1 cellular context compared by ENCODE assay signal in the genomic region with DNA sequence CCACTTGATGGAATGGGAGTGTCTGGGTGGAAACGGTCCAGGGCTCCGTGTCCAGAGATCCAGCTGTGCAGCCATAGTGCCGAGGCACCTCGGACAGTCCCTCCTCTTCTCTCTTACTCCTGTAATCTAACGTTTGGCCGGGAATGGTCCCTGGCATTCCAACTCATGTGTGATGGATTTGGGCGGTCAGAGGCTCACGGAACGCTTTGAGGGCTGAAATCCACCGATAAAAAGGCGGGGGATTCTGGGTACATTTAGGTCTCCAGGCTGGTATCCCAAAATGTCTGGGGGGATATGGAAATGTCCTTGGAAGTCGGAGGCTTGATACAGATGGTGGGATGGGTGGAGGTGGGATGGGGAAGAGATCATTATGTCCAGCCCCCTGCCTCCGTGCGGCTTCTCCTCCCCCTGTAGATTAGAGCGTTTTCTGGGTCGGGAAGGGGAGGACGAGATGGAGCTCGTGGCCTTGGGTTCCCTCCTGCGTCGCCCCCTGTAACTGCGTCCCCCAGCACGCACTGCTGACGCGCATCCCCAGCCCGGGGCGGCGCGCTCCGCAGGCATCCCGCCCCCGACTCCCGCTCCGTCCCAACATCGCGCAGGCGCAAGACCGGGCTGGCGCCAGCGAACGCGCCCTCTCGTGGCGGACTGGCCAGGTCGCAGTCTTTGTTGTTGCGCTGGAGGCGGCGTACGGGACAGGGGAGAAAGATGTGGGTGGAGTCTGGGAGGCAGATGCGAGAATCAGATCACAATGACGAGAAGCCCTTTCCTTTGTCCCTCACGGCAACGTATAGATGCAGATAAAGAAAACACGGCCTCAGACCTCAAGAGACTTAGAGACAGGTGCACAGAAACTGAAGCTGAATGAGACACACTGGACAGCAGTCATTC.
A peak's percentile ranks its signal among the peaks of the same experiment; 100 is the strongest.
TF ChIP-seq lines count a peak whose summit lies in the region.

No MANE protein-coding gene starts in this region.

TF ChIP-seq in HEK293, 187 proteins besides CTCF, POLR2A, EP300 and RAD21 (continued from another document and continues in another):
- TF ChIP-seq ZSCAN4 (tag by site-specific recombination; IDR thresholded peaks at IDR 0.05) (no peak), GLIS1 (tag by site-specific recombination; IDR thresholded peaks at IDR 0.05) (peak; percentile 89), ZFP3 (tag by site-specific recombination; IDR thresholded peaks at IDR 0.05; ENCODE audit: low read depth) (no peak), ZNF157 (tag by site-specific recombination; IDR thresholded peaks at IDR 0.05) (no peak), FEZF1 (tag by site-specific recombination; IDR thresholded peaks at IDR 0.05) (no peak), ZBTB49 (tag by site-specific recombination; IDR thresholded peaks at IDR 0.05; ENCODE audit: low read depth) (no peak), ZNF211 (tag by site-specific recombination; IDR thresholded peaks at IDR 0.05; ENCODE audit: low read depth) (no peak), ZNF621 (tag by site-specific recombination; IDR thresholded peaks at IDR 0.05) (no peak), BCL11B (tag by site-specific recombination; IDR thresholded peaks at IDR 0.05; ENCODE audit: low read depth) (no peak), ZNF362 (tag by site-specific recombination; IDR thresholded peaks at IDR 0.05) (no peak), MZF1 (tag by site-specific recombination; IDR thresholded peaks at IDR 0.05; ENCODE audit: borderline replicate concordance) (peak; percentile 87), ZNF335 (tag by site-specific recombination; conservative IDR thresholded peaks at IDR 0.05) (peak; percentile 74), ZNF16 (tag by site-specific recombination; IDR thresholded peaks at IDR 0.05; ENCODE audit: low read depth) (no peak), ZNF433 (tag by site-specific recombination; IDR thresholded peaks at IDR 0.05; ENCODE audit: low read depth) (no peak), ZNF555 (tag by site-specific recombination; conservative IDR thresholded peaks at IDR 0.05) (no peak), PRDM10 (tag by site-specific recombination; IDR thresholded peaks at IDR 0.05) (peak; percentile 99), ZNF513 (tag by site-specific recombination; IDR thresholded peaks at IDR 0.05) (no peak), BCL6B (tag by site-specific recombination; IDR thresholded peaks at IDR 0.05) (no peak), ZNF521 (tag by site-specific recombination; IDR thresholded peaks at IDR 0.05) (no peak), ZBTB21 (tag by site-specific recombination; IDR thresholded peaks at IDR 0.05) (peak; percentile 59; the same call in 1 of the 2 replicates), ZNF350 (tag by site-specific recombination; IDR thresholded peaks at IDR 0.05) (no peak), ZNF677 (tag by site-specific recombination; IDR thresholded peaks at IDR 0.05) (no peak), ZNF518A (tag by site-specific recombination; conservative IDR thresholded peaks at IDR 0.05; ENCODE audit: low read depth) (no peak), ZNF175 (tag by site-specific recombination; IDR thresholded peaks at IDR 0.05) (no peak), ZNF585B (tag by site-specific recombination; IDR thresholded peaks at IDR 0.05) (no peak), WT1 (tag by site-specific recombination; IDR thresholded peaks at IDR 0.05) (0 out of 2 replicates have a peak, but pooled peaks have one; percentile 43), ZNF645 (tag by site-specific recombination; IDR thresholded peaks at IDR 0.05) (no peak), KLF7 (tag by site-specific recombination; IDR thresholded peaks at IDR 0.05; ENCODE audit: borderline replicate concordance) (no peak), ZNF501 (tag by site-specific recombination; IDR thresholded peaks at IDR 0.05) (peak; percentile 81), ZNF354C (tag by site-specific recombination; IDR thresholded peaks at IDR 0.05; ENCODE audit: borderline replicate concordance, low read depth) (no peak)
- TF ChIP-seq, protein P1, sequence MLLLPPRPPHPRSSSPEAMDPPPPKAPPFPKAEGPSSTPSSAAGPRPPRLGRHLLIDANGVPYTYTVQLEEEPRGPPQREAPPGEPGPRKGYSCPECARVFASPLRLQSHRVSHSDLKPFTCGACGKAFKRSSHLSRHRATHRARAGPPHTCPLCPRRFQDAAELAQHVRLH (tag by site-specific recombination; IDR thresholded peaks at IDR 0.05), result no peak
- TF ChIP-seq, protein P2, sequence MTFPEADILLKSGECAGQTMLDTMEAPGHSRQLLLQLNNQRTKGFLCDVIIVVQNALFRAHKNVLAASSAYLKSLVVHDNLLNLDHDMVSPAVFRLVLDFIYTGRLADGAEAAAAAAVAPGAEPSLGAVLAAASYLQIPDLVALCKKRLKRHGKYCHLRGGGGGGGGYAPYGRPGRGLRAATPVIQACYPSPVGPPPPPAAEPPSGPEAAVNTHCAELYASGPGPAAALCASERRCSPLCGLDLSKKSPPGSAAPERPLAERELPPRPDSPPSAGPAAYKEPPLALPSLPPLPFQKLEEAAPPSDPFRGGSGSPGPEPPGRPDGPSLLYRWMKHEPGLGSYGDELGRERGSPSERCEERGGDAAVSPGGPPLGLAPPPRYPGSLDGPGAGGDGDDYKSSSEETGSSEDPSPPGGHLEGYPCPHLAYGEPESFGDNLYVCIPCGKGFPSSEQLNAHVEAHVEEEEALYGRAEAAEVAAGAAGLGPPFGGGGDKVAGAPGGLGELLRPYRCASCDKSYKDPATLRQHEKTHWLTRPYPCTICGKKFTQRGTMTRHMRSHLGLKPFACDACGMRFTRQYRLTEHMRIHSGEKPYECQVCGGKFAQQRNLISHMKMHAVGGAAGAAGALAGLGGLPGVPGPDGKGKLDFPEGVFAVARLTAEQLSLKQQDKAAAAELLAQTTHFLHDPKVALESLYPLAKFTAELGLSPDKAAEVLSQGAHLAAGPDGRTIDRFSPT (tag by site-specific recombination; IDR thresholded peaks at IDR 0.05), result no peak
